In the genomic region with DNA sequence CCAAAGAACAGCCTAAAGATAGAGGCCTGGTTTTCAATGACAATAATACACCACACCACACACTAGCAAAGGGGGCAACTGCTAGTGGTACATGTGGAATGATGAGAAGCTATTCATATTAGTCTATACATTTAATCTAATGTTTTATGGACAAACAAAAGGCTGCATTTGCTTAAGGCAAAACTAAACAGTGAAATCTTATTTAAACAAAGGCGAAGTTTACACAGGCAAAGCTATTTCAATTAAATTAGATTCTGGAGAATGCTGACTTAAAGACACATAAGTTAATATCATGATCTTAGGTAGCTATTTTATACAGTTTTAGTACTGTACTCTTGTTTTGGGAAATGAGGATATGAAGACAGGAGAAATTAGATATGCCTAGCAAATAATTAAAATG, we compare ENCODE assay signal across 24 cellular contexts. TPM values are rescaled to one million over a fixed set of nuclear protein-coding genes. Genes with fewer than 3 reads are reported as not detected.
"Had no signal": no experiment of that assay in that cellular context is flagged by ENCODE, and none has a peak within 500 bp of the region (broad histone marks: within the 10 kb centered on the region; RNA-seq: fewer than 3 reads in every experiment).

No MANE protein-coding gene starts in this region.

- H3K27ac ChIP-seq: dorsolateral prefrontal cortex, ovary, psoas muscle, sigmoid colon, spleen, testis, tibial artery had no signal

- H3K4me3 ChIP-seq: dorsolateral prefrontal cortex, lung, ovary, psoas muscle, sigmoid colon, spleen, testis, tibial artery had no signal

- DNase-seq: cortex of kidney; dorsolateral prefrontal cortex; effector CD4-positive, alpha-beta T cell; natural killer cell; occipital lobe; ovary; posterior cingulate gyrus; psoas muscle; right cardiac atrium; sigmoid colon; spleen; stimulated activated CD4-positive, alpha-beta T cell treated with anti-CD3 and anti-CD28 coated beads, Interleukin-4, amount 100 ng/mL, for 4 hours; stimulated activated naive CD8-positive, alpha-beta T cell treated with anti-CD3 and anti-CD28 coated beads, Interleukin-15, Interleukin-2, amounts not matched to agents 100 U/mL and 50 U/mL, for 24 hours; substantia nigra; testis; tibial artery had no signal

- H3K27me3 Mint-ChIP-seq: memory B cell; stimulated activated memory B cell treated with anti-CD40 and anti-IgM and Interleukin-4, amounts not matched to agents 10 μg/mL and 1 μg/mL and 100 μg/mL, for 72 hours; type B pancreatic cell had no signal

- H3K4me1 Mint-ChIP-seq: memory B cell; stimulated activated memory B cell treated with anti-CD40 and anti-IgM and Interleukin-4, amounts not matched to agents 10 μg/mL and 1 μg/mL and 100 μg/mL, for 72 hours had no signal

- H3K9me3 Mint-ChIP-seq: memory B cell; natural killer cell; stimulated activated memory B cell treated with anti-CD40 and anti-IgM and Interleukin-4, amounts not matched to agents 10 μg/mL and 1 μg/mL and 100 μg/mL, for 72 hours; type B pancreatic cell had no signal

- H3K36me3 Mint-ChIP-seq: type B pancreatic cell had no signal

- ATAC-seq: natural killer cell; psoas muscle; right cardiac atrium; stimulated activated memory B cell treated with anti-CD40 and anti-IgM and Interleukin-4, amounts not matched to agents 10 μg/mL and 1 μg/mL and 100 μg/mL, for 72 hours; stimulated activated naive CD8-positive, alpha-beta T cell treated with anti-CD3 and anti-CD28 coated beads, Interleukin-15, Interleukin-2, amounts not matched to agents 100 U/mL and 50 U/mL, for 24 hours had no signal

- H3K4me3 Mint-ChIP-seq: memory B cell; natural killer cell; stimulated activated memory B cell treated with anti-CD40 and anti-IgM and Interleukin-4, amounts not matched to agents 10 μg/mL and 1 μg/mL and 100 μg/mL, for 72 hours; type B pancreatic cell had no signal

RNA-seq across cellular contexts. Expression of gene SIM1, which starts 53.9 kb away (rescaled TPM):
- total RNA-seq: dorsolateral prefrontal cortex, fibroblast of villous mesenchyme, frontal cortex, left lobe of liver, lung, mononuclear cell, natural killer cell, occipital lobe, right cardiac atrium, sigmoid colon, spleen had no signal
